ENCODE assay signal across 13 cellular contexts in genomic region chr22:20060700-20061480, GRCh38. TPM values are rescaled to one million over a fixed set of nuclear protein-coding genes. Genes with fewer than 3 reads are reported as not detected.
DNase-seq lines count a peak whose midpoint lies in the region; ATAC-seq and TF ChIP-seq lines count a peak whose summit lies in the region.
"Had no signal": no experiment of that assay in that cellular context is flagged by ENCODE, and none has a peak within 500 bp of the region (broad histone marks: within the 10 kb centered on the region; RNA-seq: fewer than 3 reads in every experiment).

No MANE protein-coding gene starts in this region.

- H3K4me1 Mint-ChIP-seq in WTC11 = no peaks in the 10 kb centered on the region

- WGBS in lower leg skin, 2 donors = 87 to 96% methylated on average over 8 to 10 of the region's 10 CpGs

- ATAC-seq in WTC11 (peak; percentile 66), HG03342 (IDR thresholded peaks at IDR 0.05; ENCODE audit: unreplicated experiment) (no peak)
- ATAC-seq: natural killer cell had no signal

- TF ChIP-seq POLR2A in lower leg skin (IDR thresholded peaks at IDR 0.05) = no peak

- no peak overlapping the region for H3K27ac Mint-ChIP-seq in WTC11
- H3K27ac Mint-ChIP-seq: stimulated activated naive CD8-positive, alpha-beta T cell treated with anti-CD3 and anti-CD28 coated beads, Interleukin-15, Interleukin-2, amounts not matched to agents 100 ng/mL and 50 ng/mL, for 24 hours had no signal

- POLR2A ChIA-PET in WTC11 (lab: Charles Lee) = interaction anchor here (0.6 kb wide), 1 partner anchor 55 kb away, joined by 5 read pairs; the partner anchor contains the start of gene RANBP1

- intact Hi-C loops in lower leg skin (cut with DNase I; ENCODE audit: low total_unique reads) = no loop called here

- H3K36me3 Mint-ChIP-seq in WTC11 = no peaks in the 10 kb centered on the region
- H3K36me3 Mint-ChIP-seq: natural killer cell had no signal

- no peaks in the 10 kb centered on the region; the same call in 1 of the 2 replicates for H3K27me3 Mint-ChIP-seq in WTC11 (ENCODE audit: low read depth)
- H3K27me3 Mint-ChIP-seq: stimulated activated naive CD8-positive, alpha-beta T cell treated with anti-CD3 and anti-CD28 coated beads, Interleukin-15, Interleukin-2, amounts not matched to agents 100 ng/mL and 50 ng/mL, for 24 hours had no signal

- TF ChIP-seq CTCF in 22Rv1 (IDR thresholded peaks at IDR 0.05) = peak; percentile 24; the same call in 1 of the 2 replicates
- peak; percentile 28 for TF ChIP-seq CTCF in GM12864 (IDR thresholded peaks at IDR 0.05; ENCODE audit: low read depth, low read length, missing control alignments)
- TF ChIP-seq CTCF in WTC11 (IDR thresholded peaks at IDR 0.05) = no peak
- no peak for TF ChIP-seq CTCF in lower leg skin (IDR thresholded peaks at IDR 0.05)

- H3K27ac ChIP-seq in 22Rv1 = no peak overlapping the region

- H3K4me3 ChIP-seq in GM12864 (ENCODE audit: low read depth, low read length) = no peak overlapping the region
- no peak overlapping the region for H3K4me3 ChIP-seq in lower leg skin (ENCODE audit: low read depth, poor library complexity, severe bottlenecking)
- H3K4me3 ChIP-seq: BLaER1 treated with 17β-estradiol and CSF1 and Interleukin-3, amounts not matched to agents 10 nM and 100 nM had no signal

- H3K9me3 Mint-ChIP-seq in WTC11 = no peaks in the 10 kb centered on the region
- H3K9me3 Mint-ChIP-seq: natural killer cell; stimulated activated naive CD8-positive, alpha-beta T cell treated with anti-CD3 and anti-CD28 coated beads, Interleukin-15, Interleukin-2, amounts not matched to agents 100 ng/mL and 50 ng/mL, for 24 hours had no signal

- DNase-seq in GM12864 (ENCODE audit: low read depth) (no peak), WTC11 (ENCODE audit: low spot score) (peak; percentile 32), UCSD-AML1 (lab: John Stamatoyannopoulos, UW; ENCODE audit: unreplicated experiment) (no peak), lower leg skin (ENCODE audit: low spot score in 2 of 2) (no peak)
- DNase-seq: activated CD4-positive, CD25-positive, alpha-beta regulatory T cell treated with anti-CD3 and anti-CD28 coated beads, Interleukin-2, amount 50 U/mL, for 72 hours; cortex of kidney; DMS79; natural killer cell; NCI-H1105 treated with DMSO at 0.1 percent for 48 hours had no signal

- no peak overlapping the region for H3K4me3 Mint-ChIP-seq in WTC11
- H3K4me3 Mint-ChIP-seq: natural killer cell; stimulated activated naive CD8-positive, alpha-beta T cell treated with anti-CD3 and anti-CD28 coated beads, Interleukin-15, Interleukin-2, amounts not matched to agents 100 ng/mL and 50 ng/mL, for 24 hours had no signal

- CTCF ChIA-PET in WTC11 (lab: Charles Lee) = interaction anchor here (0.5 to 0.6 kb wide), 2 partner anchors 42 to 342 kb away, joined by 4 read pairs; no protein-coding TSS in a partner anchor

TF ChIP-seq in WTC11, 78 proteins besides CTCF, POLR2A, EP300 and RAD21:
- no peak for TF ChIP-seq ATF6 (CRISPR knock-in tag; IDR thresholded peaks at IDR 0.05)
- no peak for TF ChIP-seq ATF1 (CRISPR knock-in tag; IDR thresholded peaks at IDR 0.05)

RNA-seq across cellular contexts. Expression of gene DGCR8, which starts 19.2 kb away (rescaled TPM):
- total RNA-seq in WTC11 (2021) (39.5 to 55.0 TPM (median 41.2 TPM) in 3 replicates), lower leg skin (10 to 100 TPM; 14.8 to 28.2 (median 21.8) TPM)

RNA-seq across cellular contexts. Expression of gene TANGO2, which starts 40.0 kb away (rescaled TPM):
- total RNA-seq in WTC11 (2021) = 13.2 to 16.8 TPM (median 14.8 TPM) in 3 replicates
- total RNA-seq in lower leg skin = 10 to 100 TPM; 12.4 to 36.1 (median 19.8) TPM

RNA-seq across cellular contexts. Expression of gene ARVCF, which starts 44.3 kb away (rescaled TPM):
- total RNA-seq in WTC11 (2021) (58.3 to 65.4 TPM (median 61.3 TPM) in 3 replicates), lower leg skin (10 to 100 TPM; 25.2 to 53.7 (median 38.1) TPM)

RNA-seq across cellular contexts. Expression of gene RANBP1, which starts 55.0 kb away (rescaled TPM):
- 379 to 443 TPM (median 400 TPM) in 3 replicates for total RNA-seq in WTC11 (2021)
- total RNA-seq in lower leg skin = 100 to 1,000 TPM; 104 to 159 (median 119) TPM

RNA-seq across cellular contexts. Expression of gene TRMT2A, which starts 56.1 kb away (rescaled TPM):
- total RNA-seq in WTC11 (2021) = 52.0 to 68.6 TPM (median 53.7 TPM) in 3 replicates
- total RNA-seq in lower leg skin = 10 to 100 TPM; 41.6 to 97.5 (median 52.8) TPM

Comparison
In these comparisons a context has a peak if more than half of its experiments do, and no peak if none do; other contexts are left out.
1. CTCF ChIP-seq: peak in 22Rv1 (single experiment) and GM12864 (single experiment); none in WTC11 (single experiment) and lower leg skin (0 of 3).